8 cellular contexts compared by ENCODE assay signal in genomic region chr15:43253431-43254403, GRCh38. TPM values are rescaled to one million over a fixed set of nuclear protein-coding genes. Genes with fewer than 3 reads are reported as not detected.
DNase-seq lines count a peak whose midpoint lies in the region; ATAC-seq and TF ChIP-seq lines count a peak whose summit lies in the region.
"Had no signal": no experiment of that assay in that cellular context is flagged by ENCODE, and none has a peak within 500 bp of the region (broad histone marks: within the 10 kb centered on the region; RNA-seq: fewer than 3 reads in every experiment).

No MANE protein-coding gene starts in this region.

- DNase-seq in activated CD8-positive, alpha-beta T cell treated with anti-CD3 and anti-CD28 coated beads, Interleukin-2, amount 10 ng/mL, durations not matched to agents 7 days and 5 days, result peak; percentile 57
- DNase-seq in left lung, result peak in 1 of 2 donors; percentile 38
- DNase-seq in DMS79 treated with DMSO at 0.1 percent for 48 hours (lab: John Stamatoyannopoulos, UW), result no peak
- no peak for DNase-seq in NCI-H1930 (lab: John Stamatoyannopoulos, UW)

- intact Hi-C loops in left lung (cut with DNase I), result no loop called here

- no peaks in the 10 kb centered on the region for H3K27me3 ChIP-seq in left lung

- H3K4me1 Mint-ChIP-seq in activated CD8-positive, alpha-beta T cell treated with anti-CD3 and anti-CD28 coated beads, Interleukin-2, amount 10 ng/mL, durations not matched to agents 7 days and 5 days (ENCODE audit: low read depth), result peaks cover 56% of the 10 kb centered on the region

- H3K36me3 ChIP-seq in left lung, result no peaks in the 10 kb centered on the region

- H3K4me3 ChIP-seq in left lung, result no peak overlapping the region

- H3K9me3 ChIP-seq in left lung, result no peaks in the 10 kb centered on the region

- no peak overlapping the region for H3K4me3 Mint-ChIP-seq in activated CD8-positive, alpha-beta T cell treated with anti-CD3 and anti-CD28 coated beads, Interleukin-2, amount 10 ng/mL, durations not matched to agents 7 days and 5 days

- H3K4me1 ChIP-seq in left lung, result no peaks in the 10 kb centered on the region

- POLR2A ChIA-PET in activated CD8-positive, alpha-beta T cell treated with anti-CD3 and anti-CD28 coated beads, Interleukin-2, amount 10 ng/mL, durations not matched to agents 7 days and 5 days (lab: Charles Lee), result interaction anchor here (0.6 to 1.1 kb wide), 2 partner anchors 15 to 32 kb away, joined by 3 to 4 read pairs; no protein-coding TSS in a partner anchor

- no peak for TF ChIP-seq CTCF in left lung (IDR thresholded peaks at IDR 0.05)

- H3K27ac Mint-ChIP-seq in activated CD8-positive, alpha-beta T cell treated with anti-CD3 and anti-CD28 coated beads, Interleukin-2, amount 10 ng/mL, durations not matched to agents 7 days and 5 days, result no peak overlapping the region

- H3K27ac ChIP-seq in left lung, result no peak overlapping the region

- H3K27me3 Mint-ChIP-seq in activated CD8-positive, alpha-beta T cell treated with anti-CD3 and anti-CD28 coated beads, Interleukin-2, amount 10 ng/mL, durations not matched to agents 7 days and 5 days (ENCODE audit: low read depth), result peaks cover 4% of the 10 kb centered on the region

- no peaks in the 10 kb centered on the region for H3K9me3 Mint-ChIP-seq in activated CD8-positive, alpha-beta T cell treated with anti-CD3 and anti-CD28 coated beads, Interleukin-2, amount 10 ng/mL, durations not matched to agents 7 days and 5 days (ENCODE audit: insufficient read depth)

- H3K36me3 Mint-ChIP-seq in activated CD8-positive, alpha-beta T cell treated with anti-CD3 and anti-CD28 coated beads, Interleukin-2, amount 10 ng/mL, durations not matched to agents 7 days and 5 days (ENCODE audit: low read depth), result peaks cover 6% of the 10 kb centered on the region

- ATAC-seq in GM19025 (IDR thresholded peaks at IDR 0.05; ENCODE audit: low read depth, unreplicated experiment) (peak; percentile 57), HG02970 (IDR thresholded peaks at IDR 0.05; ENCODE audit: low FRiP score, unreplicated experiment) (peak; percentile 39), left lung (peak; percentile 90), GM21367 (IDR thresholded peaks at IDR 0.05; ENCODE audit: unreplicated experiment) (no peak)
- ATAC-seq in activated CD8-positive, alpha-beta T cell treated with anti-CD3 and anti-CD28 coated beads, Interleukin-2, amount 10 ng/mL, durations not matched to agents 7 days and 5 days, result peak; percentile 74
- ATAC-seq: Panc1 had no signal

- CTCF ChIA-PET in activated CD8-positive, alpha-beta T cell treated with anti-CD3 and anti-CD28 coated beads, Interleukin-2, amount 10 ng/mL, durations not matched to agents 7 days and 5 days (lab: Charles Lee), result interaction anchor here (0.8 to 2.7 kb wide), 5 partner anchors 10 to 50 kb away, joined by 3 to 26 read pairs (median 4); no protein-coding TSS in a partner anchor

RNA-seq across cellular contexts. Expression of gene TGM5, which starts 13.0 kb away (rescaled TPM):
- total RNA-seq in activated CD8-positive, alpha-beta T cell treated with anti-CD3 and anti-CD28 coated beads, Interleukin-2, amount 10 ng/mL, durations not matched to agents 7 days and 5 days, result under 1 TPM; 0.31 to 0.37 TPM
- total RNA-seq in left lung, result not detected

RNA-seq across cellular contexts. Expression of gene EPB42, which starts 32.9 kb away (rescaled TPM):
- total RNA-seq in activated CD8-positive, alpha-beta T cell treated with anti-CD3 and anti-CD28 coated beads, Interleukin-2, amount 10 ng/mL, durations not matched to agents 7 days and 5 days, result not detected
- total RNA-seq in left lung, result not detected

RNA-seq across cellular contexts. Expression of gene TGM7, which starts 48.3 kb away (rescaled TPM):
- total RNA-seq in activated CD8-positive, alpha-beta T cell treated with anti-CD3 and anti-CD28 coated beads, Interleukin-2, amount 10 ng/mL, durations not matched to agents 7 days and 5 days, result not detected
- total RNA-seq in left lung, result not detected
